Comparison of ENCODE assay signal across 8 cellular contexts in genomic region chr13:112885782-112886268, GRCh38.
DNase-seq lines count a peak whose midpoint lies in the region; ATAC-seq, FAIRE-seq and TF ChIP-seq lines count a peak whose summit lies in the region.

No MANE protein-coding gene starts in this region.

- no peaks in the 10 kb centered on the region for H3K9me1 ChIP-seq in K562 (ENCODE audit: control insufficient read depth, insufficient read depth, low read length)

- peak; percentile 93 for ATAC-seq in K562
- no peak for ATAC-seq in GM18511 (IDR thresholded peaks at IDR 0.05; ENCODE audit: unreplicated experiment)

- peaks cover 0 to 5% (median 5%) of the 10 kb centered on the region in 3 donors for H3K36me3 Mint-ChIP-seq in immature natural killer cell

- 40% methylated on average over 9 of the region's 25 CpGs for WGBS in K562 (ENCODE audit: insufficient coverage, low coverage, missing lambda C conversion rate)

- 0 out of 2 replicates have a peak, but pooled peaks have one; percentile 13 for TF ChIP-seq POLR2A in K562 (conservative IDR thresholded peaks at IDR 0.05)

- CTCF ChIA-PET in K562 (lab: Yijun Ruan, JAX; ENCODE audit: low intra/inter-chr PET ratio) = no interaction called here

- no peak overlapping the region for H3K4me3 Mint-ChIP-seq in immature natural killer cell

- H3K27me3 Mint-ChIP-seq in immature natural killer cell (ENCODE audit: low read depth in 3 of 3) = peaks cover 0 to 2% (median 0%) of the 10 kb centered on the region in 3 donors

- POLR2A ChIA-PET in K562 (lab: Yijun Ruan, JAX) = interaction anchor here (0.6 to 1.9 kb wide), 5 partner anchors 9 to 473 kb away, joined by 3 to 7 read pairs (median 3); no protein-coding TSS in a partner anchor

- DNase-seq in CD1c-positive myeloid dendritic cell (ENCODE audit: extremely low spot score) (peak; percentile 44), NCI-H1417 treated with DMSO at 0.1 percent for 48 hours (lab: John Stamatoyannopoulos, UW) (peak; percentile 58), K562 (ENCODE audit: extremely low read depth in 1 of 4, low spot score in 3 of 4) (peak; percentile 50 to 63 (median 54)), iris pigment epithelial cell (ENCODE audit: low read depth) (peak; percentile 92), immature natural killer cell (no peak)
- DNase-seq in stimulated activated CD4-positive, alpha-beta T cell treated with anti-CD3 and anti-CD28 coated beads, Interleukin-2, amount 100 ng/mL, for 48 hours = no peak

- H3K27ac Mint-ChIP-seq in immature natural killer cell = no peak overlapping the region

- H3K4me2 ChIP-seq in K562 (ENCODE audit: insufficient read depth, low read length) = no peak overlapping the region; the same call in 1 of the 2 replicates

- H3K27me3 ChIP-seq in K562 (ENCODE audit: control insufficient read depth in 2 of 2, insufficient read depth in 2 of 2, low read length in 2 of 2) = peaks cover 14 to 30% of the 10 kb centered on the region in 2 experiments; a peak in 4 of 5 replicates
- H3K27me3 ChIP-seq in subcutaneous abdominal adipose tissue (ENCODE audit: control insufficient read depth in 5 of 5, insufficient read depth in 4 of 5, low read length in 5 of 5) = peaks cover 0 to 12% (median 9%) of the 10 kb centered on the region in 5 donors

- peak; percentile 60 for FAIRE-seq in K562 (lab: Jason Lieb, UNC)

- no peak for TF ChIP-seq EP300 in K562 (IDR thresholded peaks at IDR 0.05; ENCODE audit: low read length)

- intact Hi-C loops in K562 (cut with micrococcal nuclease) = no loop called here

- H3K4me1 Mint-ChIP-seq in immature natural killer cell = no peaks in the 10 kb centered on the region

- no TSS peak for BruUV-seq in K562 (replicated peaks; lab: Mats Ljungman, UMichigan)

- H3K9ac ChIP-seq in K562 (ENCODE audit: insufficient read depth in 1 of 2, low read depth in 2 of 2, low read length in 2 of 2) (peak overlapping the region in 1 of 2 experiments; percentile 71; a peak in 2 of 4 replicates), subcutaneous abdominal adipose tissue (ENCODE audit: low read length in 5 of 5) (peak overlapping the region in 2 of 5 donors; percentile 21 to 56)

- no peak for TF ChIP-seq RAD21 in K562 (CRISPR knock-in tag; conservative IDR thresholded peaks at IDR 0.05 in 1 of 2, IDR thresholded peaks at IDR 0.05 in 1 of 2)

- TF ChIP-seq CTCF in K562 (IDR thresholded peaks at IDR 0.05 in 2 of 3, conservative IDR thresholded peaks at IDR 0.05 in 1 of 3; ENCODE audit: insufficient read depth in 2 of 3, low read depth in 1 of 3, low read length in 3 of 3) = no peak

- H4K20me1 ChIP-seq in K562 (replicated peaks; ENCODE audit: control insufficient read depth, insufficient read depth, low read length) = peaks cover 8% of the 10 kb centered on the region; the same call in 1 of the 2 replicates

- 0 out of 2 replicates have a peak overlapping the region, but pooled peaks have one; percentile 32 for H2AFZ ChIP-seq in K562 (ENCODE audit: low read depth, low read length)

- peaks cover 0 to 21% of the 10 kb centered on the region in 2 experiments; a peak in 2 of 5 replicates for H3K4me1 ChIP-seq in K562 (replicated peaks in 1 of 2; ENCODE audit: control insufficient read depth in 2 of 2, insufficient read depth in 2 of 2, low read length in 2 of 2)
- peaks cover 0 to 10% (median 8%) of the 10 kb centered on the region in 5 donors for H3K4me1 ChIP-seq in subcutaneous abdominal adipose tissue (ENCODE audit: control insufficient read depth in 5 of 5, insufficient read depth in 5 of 5, low read length in 5 of 5)

- H3K4me3 ChIP-seq in K562 = no peak overlapping the region
- H3K4me3 ChIP-seq in subcutaneous abdominal adipose tissue (ENCODE audit: low read depth in 1 of 5, low read length in 5 of 5) = peak overlapping the region in 4 of 5 donors; percentile 14 to 49 (median 28)

- H3K27ac ChIP-seq in K562 (ENCODE audit: extremely low read depth, low read depth, low read length) (no peak overlapping the region), subcutaneous abdominal adipose tissue (ENCODE audit: low read depth, low read length) (no peak overlapping the region)

- H3K36me3 ChIP-seq in K562 (ENCODE audit: control insufficient read depth, insufficient read depth, low read length) = peaks cover 12% of the 10 kb centered on the region; the same call in 2 of the 3 replicates
- H3K36me3 ChIP-seq in subcutaneous abdominal adipose tissue (ENCODE audit: control insufficient read depth in 5 of 5, insufficient read depth in 5 of 5, low read length in 5 of 5) = peaks cover 0 to 36% (median 30%) of the 10 kb centered on the region in 5 donors

- no peaks in the 10 kb centered on the region for H3K79me2 ChIP-seq in K562 (ENCODE audit: control insufficient read depth, insufficient read depth, low read length)

- no peaks in the 10 kb centered on the region for H3K9me3 Mint-ChIP-seq in immature natural killer cell

- in situ Hi-C loops in K562 (cut with MboI) = no loop called here

- H3K9me3 ChIP-seq in K562 (replicated peaks; ENCODE audit: control insufficient read depth, insufficient read depth, low read depth, low read length) (no peaks in the 10 kb centered on the region), subcutaneous abdominal adipose tissue (ENCODE audit: control insufficient read depth in 5 of 5, low read length in 5 of 5) (no peaks in the 10 kb centered on the region)

TF ChIP-seq in K562, 482 proteins besides CTCF, POLR2A, EP300 and RAD21 (continues in another document):
- no peak for TF ChIP-seq TEAD1 (CRISPR knock-in tag; IDR thresholded peaks at IDR 0.05)
- peak in 1 of 2 experiments; percentile 11 for TF ChIP-seq E2F6 (IDR thresholded peaks at IDR 0.05; ENCODE audit: borderline replicate concordance in 1 of 2, extremely low read depth in 1 of 2, insufficient read depth in 1 of 2, insufficient read length in 1 of 2, low read depth in 1 of 2, low read length in 1 of 2, poor library complexity in 1 of 2, severe bottlenecking in 1 of 2)
- TF ChIP-seq MNT (conservative IDR thresholded peaks at IDR 0.05) = 0 out of 4 replicates have a peak, but pooled peaks of 1 of the 2 experiments have one; percentile 39
- TF ChIP-seq ZSCAN29 (IDR thresholded peaks at IDR 0.05) = no peak
- TF ChIP-seq ETV1 (tag; conservative IDR thresholded peaks at IDR 0.05; ENCODE audit: low read depth) = no peak
- no peak for TF ChIP-seq ZNF586 (CRISPR knock-in tag; conservative IDR thresholded peaks at IDR 0.05)
- no peak for TF ChIP-seq MCM7 (IDR thresholded peaks at IDR 0.05)
- no peak for TF ChIP-seq HMG20B (CRISPR knock-in tag; IDR thresholded peaks at IDR 0.05)
- peak; percentile 75 for TF ChIP-seq BHLHE40 (IDR thresholded peaks at IDR 0.05; ENCODE audit: low read length)
- 0 out of 2 replicates have a peak, but pooled peaks have one; percentile 43 for TF ChIP-seq MYNN (IDR thresholded peaks at IDR 0.05)
- no peak for TF ChIP-seq MYNN (CRISPR knock-in tag; IDR thresholded peaks at IDR 0.05)
- TF ChIP-seq POLR2G (IDR thresholded peaks at IDR 0.05; ENCODE audit: low read depth, low read length) = peak; percentile 72
- peak; percentile 48; the same call in 1 of the 2 replicates for TF ChIP-seq HES1 (IDR thresholded peaks at IDR 0.05; ENCODE audit: low read depth)
- TF ChIP-seq XRCC5 (IDR thresholded peaks at IDR 0.05; ENCODE audit: low read depth, low read length) = no peak
- no peak for TF ChIP-seq MED1 (CRISPR knock-in tag; IDR thresholded peaks at IDR 0.05; ENCODE audit: borderline replicate concordance)
- no peak for TF ChIP-seq CEBPG (CRISPR knock-in tag; IDR thresholded peaks at IDR 0.05)
- no peak for TF ChIP-seq CEBPG (tag; conservative IDR thresholded peaks at IDR 0.05 in 1 of 2, IDR thresholded peaks at IDR 0.05 in 1 of 2)
- 0 out of 4 replicates have a peak, but pooled peaks have one; percentile 18 to 32 for TF ChIP-seq NRF1 (conservative IDR thresholded peaks at IDR 0.05 in 1 of 2, IDR thresholded peaks at IDR 0.05 in 1 of 2)
- TF ChIP-seq SMAD2 (IDR thresholded peaks at IDR 0.05; ENCODE audit: low read depth, low read length) = no peak
- peak; percentile 92 for TF ChIP-seq TFAP4 (CRISPR knock-in tag; IDR thresholded peaks at IDR 0.05; ENCODE audit: borderline replicate concordance)
- no peak for TF ChIP-seq ZBTB7A (IDR thresholded peaks at IDR 0.05; ENCODE audit: borderline replicate concordance, control insufficient read depth, low read depth, low read length)
- TF ChIP-seq CHD2 (IDR thresholded peaks at IDR 0.05; ENCODE audit: low read depth, low read length) = no peak
- TF ChIP-seq ZFPM2 (CRISPR knock-in tag; IDR thresholded peaks at IDR 0.05) = no peak

Comparison
In these comparisons a context has a peak if more than half of its experiments do, and no peak if none do; other contexts are left out.
1. DNase-seq: peak in CD1c-positive myeloid dendritic cell (single experiment), NCI-H1417 treated with DMSO at 0.1 percent for 48 hours (single experiment), K562 (4 of 4) and iris pigment epithelial cell (single experiment); none in immature natural killer cell (0 of 3) and stimulated activated CD4-positive, alpha-beta T cell treated with anti-CD3 and anti-CD28 coated beads, Interleukin-2, amount 100 ng/mL, for 48 hours (0 of 2).